ENCODE assay signal across 8 cellular contexts in genomic region chr19:37313335-37313627, GRCh38. TPM values are rescaled to one million over a fixed set of nuclear protein-coding genes. Genes with fewer than 3 reads are reported as not detected.
DNase-seq lines count a peak whose midpoint lies in the region; ATAC-seq and TF ChIP-seq lines count a peak whose summit lies in the region.

No MANE protein-coding gene starts in this region.

- H3K27ac ChIP-seq in CD4-positive, alpha-beta memory T cell (ENCODE audit: low read depth, low read length): no peak overlapping the region
- H3K27ac ChIP-seq in HUES6 (ENCODE audit: low read depth, low read length) (no peak overlapping the region), coronary artery (peak overlapping the region in 1 of 2 donors; percentile 79), neuronal stem cell (replicated peaks; ENCODE audit: low read length) (no peak overlapping the region), brain microvascular endothelial cell (no peak overlapping the region)

- H3K27ac Mint-ChIP-seq in CD4-positive, alpha-beta memory T cell: peak overlapping the region; percentile 6 to 90 (median 75)

- no peak overlapping the region for H3K23ac ChIP-seq in neuronal stem cell (ENCODE audit: low read depth, low read length, poor library complexity)

- no peak overlapping the region for H2BK5ac ChIP-seq in neuronal stem cell (ENCODE audit: low read length)

- H3K27me3 ChIP-seq in CD4-positive, alpha-beta memory T cell (ENCODE audit: insufficient read depth, low read length): no peaks in the 10 kb centered on the region
- H3K27me3 ChIP-seq in HUES6 (ENCODE audit: control insufficient read depth, insufficient read depth, low read length) (no peaks in the 10 kb centered on the region), neuronal stem cell (ENCODE audit: control insufficient read depth in 3 of 3, insufficient read depth in 3 of 3, low read depth in 1 of 3, low read length in 3 of 3) (no peaks in the 10 kb centered on the region), brain microvascular endothelial cell (replicated peaks) (no peaks in the 10 kb centered on the region), BE2C (no peaks in the 10 kb centered on the region)

- no peak overlapping the region for H2BK120ac ChIP-seq in neuronal stem cell (ENCODE audit: low read depth, low read length)

- H3K4me3 Mint-ChIP-seq in CD4-positive, alpha-beta memory T cell: peak overlapping the region; percentile 79 to 88 (median 83)

- no peak overlapping the region for H3K9ac ChIP-seq in HUES6 (ENCODE audit: low read length)
- H3K9ac ChIP-seq in neuronal stem cell (ENCODE audit: low read depth, low read length, poor library complexity): no peak overlapping the region

- peaks cover 3% of the 10 kb centered on the region for H3K79me1 ChIP-seq in neuronal stem cell (ENCODE audit: low read depth, low read length)

- H3K27me3 Mint-ChIP-seq in CD4-positive, alpha-beta memory T cell: peaks cover 1% of the 10 kb centered on the region in 2 donors

- peak overlapping the region; percentile 95 for H2AFZ ChIP-seq in neuronal stem cell (ENCODE audit: low read length)

- in situ Hi-C loops in brain microvascular endothelial cell (cut with HindIII; ENCODE audit: low pct_ligation_motif_present, low sequenced_read_pairs): no loop called here

- peaks cover 0 to 25% (median 9%) of the 10 kb centered on the region in 8 donors for H3K9me3 Mint-ChIP-seq in CD4-positive, alpha-beta memory T cell

- H4K91ac ChIP-seq in neuronal stem cell (ENCODE audit: low read depth, low read length, poor library complexity): no peak overlapping the region

- H3K14ac ChIP-seq in neuronal stem cell (ENCODE audit: low read length): no peak overlapping the region

- H3K4me1 Mint-ChIP-seq in CD4-positive, alpha-beta memory T cell: peaks cover 10 to 28% (median 19%) of the 10 kb centered on the region in 4 donors

- DNase-seq in CD4-positive, alpha-beta memory T cell: no peak
- DNase-seq in coronary artery (ENCODE audit: low spot score) (no peak), neuronal stem cell (ENCODE audit: low spot score) (no peak), brain microvascular endothelial cell (no peak), BE2C (no peak)
- no peak for DNase-seq in stimulated activated CD4-positive, alpha-beta T cell treated with anti-CD3 and anti-CD28 coated beads, Interleukin-2, amount 100 ng/mL, for 24 hours

- no peaks in the 10 kb centered on the region for H3K9me3 ChIP-seq in CD4-positive, alpha-beta memory T cell (ENCODE audit: control insufficient read depth in 1 of 2, low read length in 2 of 2)
- H3K9me3 ChIP-seq in HUES6 (ENCODE audit: control insufficient read depth, insufficient read depth, low read depth, low read length): 0 out of 2 replicates have a peak, but pooled peaks cover 3% of the 10 kb centered on the region
- peaks cover 3 to 22% of the 10 kb centered on the region in 2 donors for H3K9me3 ChIP-seq in neuronal stem cell (replicated peaks in 1 of 2; ENCODE audit: control insufficient read depth in 2 of 2, insufficient read depth in 1 of 2, low read depth in 1 of 2, low read length in 2 of 2)
- no peaks in the 10 kb centered on the region for H3K9me3 ChIP-seq in BE2C

- no peak overlapping the region for H2BK12ac ChIP-seq in neuronal stem cell (ENCODE audit: low read length)

- no peak for ATAC-seq in GM21423 (IDR thresholded peaks at IDR 0.05; ENCODE audit: unreplicated experiment)

- H2AK5ac ChIP-seq in neuronal stem cell (ENCODE audit: low read depth, low read length): no peak overlapping the region

- H3K36me3 ChIP-seq in CD4-positive, alpha-beta memory T cell (ENCODE audit: insufficient read depth, low read length): no peaks in the 10 kb centered on the region
- H3K36me3 ChIP-seq in HUES6 (ENCODE audit: control insufficient read depth, insufficient read depth, low read length): no peaks in the 10 kb centered on the region
- H3K36me3 ChIP-seq in neuronal stem cell (replicated peaks in 1 of 2; ENCODE audit: control insufficient read depth in 2 of 2, insufficient read depth in 2 of 2, low read length in 2 of 2): no peaks in the 10 kb centered on the region
- H3K36me3 ChIP-seq in brain microvascular endothelial cell (replicated peaks): no peaks in the 10 kb centered on the region
- H3K36me3 ChIP-seq in BE2C: no peaks in the 10 kb centered on the region

- H3K4me2 ChIP-seq in neuronal stem cell (ENCODE audit: insufficient read depth, low read length, poor library complexity, severe bottlenecking): no peak overlapping the region

- WGBS in neuronal stem cell (ENCODE audit: extremely low coverage in 2 of 2, insufficient read length in 2 of 2, insufficient replicate concordance in 1 of 2), 2 donors: no CpG with 5 or more reads among the region's 1 CpG

- H3K4me3 ChIP-seq in CD4-positive, alpha-beta memory T cell (ENCODE audit: low read length in 2 of 2): no peak overlapping the region
- H3K4me3 ChIP-seq in HUES6 (ENCODE audit: low read depth, low read length) (peak overlapping the region; percentile 51), coronary artery (peak overlapping the region; percentile 60), neuronal stem cell (ENCODE audit: low read length in 2 of 2) (peak overlapping the region in 1 of 2 donors; percentile 38), brain microvascular endothelial cell (ENCODE audit: low read depth, low read length) (no peak overlapping the region), BE2C (ENCODE audit: low read depth, low read length) (no peak overlapping the region; the same call in 1 of the 2 replicates)

- intact Hi-C loops in CD4-positive, alpha-beta memory T cell (cut with micrococcal nuclease): loop anchor here (10.0 kb wide), 3 partner anchors 342 to 1098 kb away; partner anchors contain the start of genes CATSPERG, ZFP30, ZNF146 and ZNF565

- CTCF ChIA-PET in CD4-positive, alpha-beta memory T cell (lab: Charles Lee; ENCODE audit: partially characterized antibody): no interaction called here

- peaks cover 5% of the 10 kb centered on the region for H3K4me1 ChIP-seq in CD4-positive, alpha-beta memory T cell (ENCODE audit: insufficient read depth, low read length)
- peaks cover 10% of the 10 kb centered on the region; the same call in 1 of the 2 replicates for H3K4me1 ChIP-seq in HUES6 (ENCODE audit: control insufficient read depth, insufficient read depth, low read length)
- peaks cover 0 to 7% of the 10 kb centered on the region in 2 donors for H3K4me1 ChIP-seq in neuronal stem cell (ENCODE audit: control insufficient read depth in 2 of 2, insufficient read depth in 1 of 2, low read depth in 1 of 2, low read length in 2 of 2)
- no peaks in the 10 kb centered on the region for H3K4me1 ChIP-seq in BE2C

- peaks cover 0 to 10% of the 10 kb centered on the region in 2 donors for H3K36me3 Mint-ChIP-seq in CD4-positive, alpha-beta memory T cell

- POLR2A ChIA-PET in CD4-positive, alpha-beta memory T cell (lab: Charles Lee; ENCODE audit: partially characterized antibody): no interaction called here

- TF ChIP-seq CTCF in coronary artery (IDR thresholded peaks at IDR 0.05) (no peak), brain microvascular endothelial cell (IDR thresholded peaks at IDR 0.05; ENCODE audit: low read depth, low read length, missing control alignments) (no peak), BE2C (IDR thresholded peaks at IDR 0.05; ENCODE audit: low read depth, low read length) (no peak)

- H3K18ac ChIP-seq in neuronal stem cell (ENCODE audit: low read length): no peak overlapping the region

- no peak overlapping the region for H2BK15ac ChIP-seq in neuronal stem cell (ENCODE audit: low read length)

- H4K8ac ChIP-seq in neuronal stem cell (ENCODE audit: low read depth, low read length): no peak overlapping the region

- no peak overlapping the region for H3K4ac ChIP-seq in neuronal stem cell (ENCODE audit: low read length)

RNA-seq across cellular contexts. Expression of gene ZNF527, which starts 57.6 kb away (rescaled TPM):
- 10 to 100 TPM; 12.7 to 13.3 TPM for total RNA-seq in CD4-positive, alpha-beta memory T cell
- polyA plus RNA-seq in CD4-positive, alpha-beta memory T cell: 1 to 10 TPM; 5.2 to 8.8 TPM
- 2.4 TPM for polyA plus RNA-seq in neuronal stem cell (2013, experiment 1 of 2)
- 2.6 TPM for polyA plus RNA-seq in neuronal stem cell (2013, experiment 2 of 2)
- polyA plus RNA-seq in BE2C (2012; ENCODE audit: insufficient read depth, insufficient read length, low read depth): 1.5 TPM

Comparison
In these comparisons a context has a peak if more than half of its experiments do, and no peak if none do; other contexts are left out.
1. H3K4me3 ChIP-seq: peak in HUES6 (single experiment) and coronary artery (single experiment); none in CD4-positive, alpha-beta memory T cell (0 of 2), brain microvascular endothelial cell (single experiment) and BE2C (single experiment).